Comparison of ENCODE assay signal across 20 cellular contexts in the genomic region with DNA sequence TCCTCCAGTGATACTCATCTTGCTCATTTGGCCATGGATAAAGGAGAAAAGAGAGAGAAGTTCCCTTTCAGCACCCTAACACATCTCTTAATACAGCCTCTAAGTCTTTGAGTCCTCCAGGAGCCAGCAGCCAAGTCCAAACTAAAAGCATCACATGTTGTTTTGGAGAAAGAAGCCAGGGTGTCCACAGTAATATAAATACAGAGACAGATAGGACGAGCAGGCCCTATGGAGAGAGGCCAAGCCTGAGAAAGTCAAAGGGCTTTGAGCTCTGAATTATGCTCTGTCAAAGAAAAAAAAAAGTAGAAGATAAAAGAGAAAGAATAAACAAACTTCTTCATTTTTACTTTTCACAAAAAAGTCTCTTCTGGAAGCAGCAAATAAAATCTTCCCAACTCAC.
DNase-seq lines count a peak whose midpoint lies in the region; ATAC-seq and TF ChIP-seq lines count a peak whose summit lies in the region.
"Had no signal": no experiment of that assay in that cellular context is flagged by ENCODE, and none has a peak within 500 bp of the region (broad histone marks: within the 10 kb centered on the region; RNA-seq: fewer than 3 reads in every experiment).

No MANE protein-coding gene starts in this region.

- no peak for TF ChIP-seq POLR2A in stomach (IDR thresholded peaks at IDR 0.05)

- H3K9me3 Mint-ChIP-seq in endodermal cell = no peaks in the 10 kb centered on the region
- H3K9me3 Mint-ChIP-seq: stimulated activated naive B cell treated with anti-CD40 and anti-IgM and Interleukin-4, amounts not matched to agents 10 μg/mL and 1 μg/mL and 100 μg/mL, for 72 hours had no signal

- no peak overlapping the region for H2BK15ac ChIP-seq in mesenchymal stem cell (ENCODE audit: low read depth, poor library complexity, severe bottlenecking)

- H3K14ac ChIP-seq in mesenchymal stem cell (ENCODE audit: low read length in 2 of 2) = no peak overlapping the region

- no peaks in the 10 kb centered on the region for H3K4me1 ChIP-seq in mesenchymal stem cell (ENCODE audit: control insufficient read depth, insufficient read depth, low read depth, low read length)
- H3K4me1 ChIP-seq in stomach = peaks cover 0 to 34% (median 16%) of the 10 kb centered on the region in 4 donors
- H3K4me1 ChIP-seq in endodermal cell (ENCODE audit: control insufficient read depth, insufficient read depth, low read length) = no peaks in the 10 kb centered on the region
- H3K4me1 ChIP-seq: upper lobe of left lung had no signal

- no peaks in the 10 kb centered on the region for H3K9me3 ChIP-seq in mesenchymal stem cell (ENCODE audit: control insufficient read depth, low read length)
- H3K9me3 ChIP-seq in stomach = no peaks in the 10 kb centered on the region
- H3K9me3 ChIP-seq in endodermal cell (ENCODE audit: control insufficient read depth, low read length) = no peaks in the 10 kb centered on the region
- H3K9me3 ChIP-seq: Peyer's patch, upper lobe of left lung had no signal

- no peak for TF ChIP-seq EP300 in stomach (IDR thresholded peaks at IDR 0.05)

- H3K36me3 Mint-ChIP-seq in endodermal cell (ENCODE audit: low read depth) = no peaks in the 10 kb centered on the region
- H3K36me3 Mint-ChIP-seq: CD4-positive, CD25-positive, alpha-beta regulatory T cell; stimulated activated naive B cell treated with anti-CD40 and anti-IgM and Interleukin-4, amounts not matched to agents 10 μg/mL and 1 μg/mL and 100 μg/mL, for 72 hours had no signal

- H4K91ac ChIP-seq in mesenchymal stem cell (ENCODE audit: low read length) = no peak overlapping the region

- H3K23ac ChIP-seq in mesenchymal stem cell (ENCODE audit: low read length in 2 of 2) = no peak overlapping the region

- H2BK5ac ChIP-seq in mesenchymal stem cell (ENCODE audit: low read depth, low read length, poor library complexity, severe bottlenecking) = no peak overlapping the region

- H3K4me3 Mint-ChIP-seq in endodermal cell = no peak overlapping the region
- H3K4me3 Mint-ChIP-seq: activated CD4-positive, alpha-beta T cell treated with anti-CD3 and anti-CD28 coated beads for 36 hours; CD4-positive, CD25-positive, alpha-beta regulatory T cell; nephron progenitor cell; stimulated activated naive B cell treated with anti-CD40 and anti-IgM and Interleukin-4, amounts not matched to agents 10 μg/mL and 1 μg/mL and 100 μg/mL, for 72 hours had no signal

- H2BK12ac ChIP-seq in mesenchymal stem cell (ENCODE audit: low read length in 2 of 2) = peak overlapping the region in 1 of 2 experiments; percentile 77

- peak overlapping the region in 1 of 2 experiments; percentile 84 for H3K18ac ChIP-seq in mesenchymal stem cell (ENCODE audit: low read depth in 1 of 2, low read length in 2 of 2)

- WGBS in mesenchymal stem cell = 14% methylated on average over 1 of the region's 1 CpG
- WGBS in stomach, 5 donors = 14 to 57% (median 30%) methylated on average over 1 of the region's 1 CpG
- WGBS in endodermal cell (ENCODE audit: insufficient coverage in 1 of 2, insufficient read length in 1 of 2), 2 experiments = 93% methylated on average over 1 of the region's 1 CpG; no CpG with 5 or more reads in 1 of the 2 experiments

- no peak for ATAC-seq in HG03469 (IDR thresholded peaks at IDR 0.05; ENCODE audit: unreplicated experiment)
- ATAC-seq: activated CD4-positive, alpha-beta T cell treated with anti-CD3 and anti-CD28 coated beads for 36 hours; foreskin keratinocyte; stimulated activated naive B cell treated with anti-CD40 and anti-IgM and Interleukin-4, amounts not matched to agents 10 μg/mL and 1 μg/mL and 100 μg/mL, for 72 hours had no signal

- H3K27ac Mint-ChIP-seq in endodermal cell = no peak overlapping the region
- H3K27ac Mint-ChIP-seq: activated CD4-positive, alpha-beta T cell treated with anti-CD3 and anti-CD28 coated beads for 36 hours; CD4-positive, CD25-positive, alpha-beta regulatory T cell; stimulated activated naive B cell treated with anti-CD40 and anti-IgM and Interleukin-4, amounts not matched to agents 10 μg/mL and 1 μg/mL and 100 μg/mL, for 72 hours had no signal

- H3K4me1 Mint-ChIP-seq in endodermal cell = no peaks in the 10 kb centered on the region
- H3K4me1 Mint-ChIP-seq: activated CD4-positive, alpha-beta T cell treated with anti-CD3 and anti-CD28 coated beads for 36 hours; CD4-positive, CD25-positive, alpha-beta regulatory T cell; nephron progenitor cell; stimulated activated naive B cell treated with anti-CD40 and anti-IgM and Interleukin-4, amounts not matched to agents 10 μg/mL and 1 μg/mL and 100 μg/mL, for 72 hours had no signal

- H3K27me3 Mint-ChIP-seq in endodermal cell (ENCODE audit: insufficient read depth) = no peaks in the 10 kb centered on the region
- H3K27me3 Mint-ChIP-seq: stimulated activated naive B cell treated with anti-CD40 and anti-IgM and Interleukin-4, amounts not matched to agents 10 μg/mL and 1 μg/mL and 100 μg/mL, for 72 hours had no signal

- DNase-seq in amniotic epithelial cell (ENCODE audit: low read depth) = peak; percentile 55
- peak; percentile 7 for DNase-seq in globus pallidus (ENCODE audit: low spot score)
- peak; percentile 46 for DNase-seq in mesenchymal stem cell
- no peak for DNase-seq in stomach
- no peak for DNase-seq in endodermal cell
- DNase-seq in ACHN = no peak
- DNase-seq in NCI-H748 (lab: John Stamatoyannopoulos, UW; ENCODE audit: unreplicated experiment) = no peak
- DNase-seq: activated CD4-positive, alpha-beta T cell treated with anti-CD3 and anti-CD28 coated beads for 36 hours; CD4-positive, CD25-positive, alpha-beta regulatory T cell; central memory CD4-positive, alpha-beta T cell; DMS53; foreskin keratinocyte; NCI-H1105 treated with DMSO at 0.1 percent for 48 hours; nephron progenitor cell; Peyer's patch; retina; stimulated activated naive B cell treated with anti-CD40 and anti-IgM and Interleukin-4, amounts not matched to agents 10 μg/mL and 1 μg/mL and 100 μg/mL, for 72 hours; upper lobe of left lung had no signal

- H3K4ac ChIP-seq in mesenchymal stem cell (ENCODE audit: low read depth in 1 of 2, low read length in 2 of 2) = no peak overlapping the region

- intact Hi-C loops in stomach (cut with DNase I; ENCODE audit: low total_unique reads) = no loop called here

- no peak overlapping the region for H3K9ac ChIP-seq in mesenchymal stem cell (ENCODE audit: low read length)
- H3K9ac ChIP-seq in endodermal cell (ENCODE audit: extremely low read depth, low read length, poor library complexity, severe bottlenecking) = no peak overlapping the region

- in situ Hi-C loops in ACHN (cut with HindIII; ENCODE audit: low pct_ligation_motif_present, low pct_unique_long_range_greater_than_20kb, low sequenced_read_pairs) = no loop called here

- no peaks in the 10 kb centered on the region for H3K36me3 ChIP-seq in mesenchymal stem cell (ENCODE audit: control insufficient read depth in 1 of 2, insufficient read depth in 2 of 2, low read depth in 1 of 2, low read length in 2 of 2)
- no peaks in the 10 kb centered on the region for H3K36me3 ChIP-seq in stomach
- no peaks in the 10 kb centered on the region for H3K36me3 ChIP-seq in endodermal cell (ENCODE audit: control insufficient read depth, insufficient read depth, low read length)
- H3K36me3 ChIP-seq: Peyer's patch, upper lobe of left lung had no signal

- no peak overlapping the region for H3K4me2 ChIP-seq in mesenchymal stem cell (ENCODE audit: low read length, poor library complexity, severe bottlenecking)

- H3K27ac ChIP-seq in mesenchymal stem cell (ENCODE audit: low read length, poor library complexity, severe bottlenecking) (no peak overlapping the region), stomach (peak overlapping the region in 4 of 5 donors; percentile 34 to 83 (median 54)), endodermal cell (ENCODE audit: low read depth, low read length) (no peak overlapping the region)
- H3K27ac ChIP-seq: foreskin keratinocyte had no signal

- no peak overlapping the region for H2AFZ ChIP-seq in mesenchymal stem cell (ENCODE audit: low read depth, low read length)

- H2AK5ac ChIP-seq in mesenchymal stem cell (ENCODE audit: low read length, severe bottlenecking) = no peak overlapping the region

- H2BK120ac ChIP-seq in mesenchymal stem cell (ENCODE audit: low read depth, low read length) = no peak overlapping the region

- TF ChIP-seq CTCF in stomach (IDR thresholded peaks at IDR 0.05) (no peak), endodermal cell (conservative IDR thresholded peaks at IDR 0.05) (no peak)

- no peak overlapping the region for H4K8ac ChIP-seq in mesenchymal stem cell (ENCODE audit: low read length)

- no peak overlapping the region for H3K4me3 ChIP-seq in mesenchymal stem cell (ENCODE audit: insufficient read depth in 1 of 2, low read depth in 1 of 2, low read length in 2 of 2)
- no peak overlapping the region for H3K4me3 ChIP-seq in stomach
- H3K4me3 ChIP-seq in endodermal cell (ENCODE audit: low read length) = no peak overlapping the region
- H3K4me3 ChIP-seq: lung, Peyer's patch, upper lobe of left lung had no signal

- H3K79me1 ChIP-seq in mesenchymal stem cell (replicated peaks; ENCODE audit: low read length, poor library complexity, severe bottlenecking) = no peaks in the 10 kb centered on the region

- H3K27me3 ChIP-seq in mesenchymal stem cell (ENCODE audit: control insufficient read depth in 1 of 2, insufficient read depth in 1 of 2, low read length in 2 of 2) = no peaks in the 10 kb centered on the region
- no peaks in the 10 kb centered on the region for H3K27me3 ChIP-seq in stomach
- no peaks in the 10 kb centered on the region for H3K27me3 ChIP-seq in endodermal cell (ENCODE audit: control insufficient read depth, insufficient read depth, low read length, poor library complexity, severe bottlenecking)
- H3K27me3 ChIP-seq: foreskin keratinocyte, Peyer's patch, upper lobe of left lung had no signal

Comparison
In these comparisons a context has a peak if more than half of its experiments do, and no peak if none do; other contexts are left out.
1. DNase-seq: peak in amniotic epithelial cell (single experiment), globus pallidus (single experiment) and mesenchymal stem cell (single experiment); none in stomach (single experiment), endodermal cell (single experiment), ACHN (single experiment) and NCI-H748 (single experiment).
2. H3K27ac ChIP-seq: peak in stomach (4 of 5); none in mesenchymal stem cell (single experiment) and endodermal cell (single experiment).